ENCODE assay signal across 8 cellular contexts in genomic region chr22:43812149-43812842, GRCh38. TPM values are rescaled to one million over a fixed set of nuclear protein-coding genes. Genes with fewer than 3 reads are reported as not detected.
DNase-seq lines count a peak whose midpoint lies in the region; ATAC-seq, FAIRE-seq and TF ChIP-seq lines count a peak whose summit lies in the region.

EFCAB6 (minus strand) TSS chr22:43812305; CDS start chr22:43782318, 29,987 bp downstream.

- peak; percentile 38 for DNase-seq in D721Med (ENCODE audit: insufficient read length, low spot score)
- DNase-seq in RPMI7951 (ENCODE audit: low read depth): peak; percentile 88
- peak; percentile 92 for DNase-seq in fibroblast of peridontal ligament (ENCODE audit: extremely low read depth)
- peak; percentile 83 for DNase-seq in natural killer cell
- DNase-seq in stimulated activated naive B cell treated with anti-CD40 and anti-IgM and Interleukin-4, amounts not matched to agents 10 μg/mL and 1 μg/mL and 100 μg/mL, for 72 hours: peak; percentile 84

- H3K79me2 ChIP-seq in KMS-11 (ENCODE audit: insufficient read depth, low read depth): no peaks in the 10 kb centered on the region

- no peak for TF ChIP-seq CTCF in D721Med (IDR thresholded peaks at IDR 0.05; ENCODE audit: insufficient read depth, missing control alignments)
- no peak for TF ChIP-seq CTCF in KMS-11 (conservative IDR thresholded peaks at IDR 0.05; ENCODE audit: low read depth, low read length)
- TF ChIP-seq CTCF in natural killer cell (IDR thresholded peaks at IDR 0.05): no peak

- no peaks in the 10 kb centered on the region for H4K20me1 ChIP-seq in KMS-11 (ENCODE audit: insufficient read depth)

- peaks cover 16% of the 10 kb centered on the region for H3K4me1 Mint-ChIP-seq in activated T-helper 17 cell treated with anti-CD3 and anti-CD28 coated beads, Interleukin-2, amount 50 U/mL, for 72 hours
- peaks cover 16 to 42% of the 10 kb centered on the region in 2 donors for H3K4me1 Mint-ChIP-seq in natural killer cell
- peaks cover 17 to 32% of the 10 kb centered on the region in 2 donors for H3K4me1 Mint-ChIP-seq in stimulated activated naive B cell treated with anti-CD40 and anti-IgM and Interleukin-4, amounts not matched to agents 10 μg/mL and 1 μg/mL and 100 μg/mL, for 72 hours

- peak within 1 kb of the TSS; percentile 13; the same call in 1 of the 2 replicates for H3K9ac ChIP-seq in KMS-11

- peak within 1 kb of the TSS; percentile 98 for H2AFZ ChIP-seq in KMS-11 (ENCODE audit: low read depth)

- H3K4me3 ChIP-seq in KMS-11 (IDR thresholded peaks at IDR 0.05; ENCODE audit: insufficient read depth, low read depth, low read length): no peak within 1 kb of the TSS

- peaks cover 4% of the 10 kb centered on the region for H3K4me1 ChIP-seq in KMS-11 (ENCODE audit: low read depth, poor library complexity, severe bottlenecking)

- peak within 1 kb of the TSS; percentile 89 for H3K27ac Mint-ChIP-seq in activated T-helper 17 cell treated with anti-CD3 and anti-CD28 coated beads, Interleukin-2, amount 50 U/mL, for 72 hours
- peak within 1 kb of the TSS; percentile 87 to 88 for H3K27ac Mint-ChIP-seq in natural killer cell
- H3K27ac Mint-ChIP-seq in stimulated activated naive B cell treated with anti-CD40 and anti-IgM and Interleukin-4, amounts not matched to agents 10 μg/mL and 1 μg/mL and 100 μg/mL, for 72 hours: peak within 1 kb of the TSS; percentile 96

- ATAC-seq in GM21529 (IDR thresholded peaks at IDR 0.05; ENCODE audit: unreplicated experiment) (peak; percentile 83), natural killer cell (peak; percentile 90 to 94 (median 91))
- peak; percentile 94 for ATAC-seq in activated T-helper 17 cell treated with anti-CD3 and anti-CD28 coated beads, Interleukin-2, amount 50 U/mL, for 72 hours (replicated peaks)
- ATAC-seq in stimulated activated naive B cell treated with anti-CD40 and anti-IgM and Interleukin-4, amounts not matched to agents 10 μg/mL and 1 μg/mL and 100 μg/mL, for 72 hours (replicated peaks): peak; percentile 92 to 95

- H3K4me2 ChIP-seq in KMS-11: peak within 1 kb of the TSS; percentile 89

- peaks cover 6% of the 10 kb centered on the region; the same call in 1 of the 2 replicates for H3K27me3 ChIP-seq in KMS-11 (ENCODE audit: insufficient read depth, low read depth)

- no peak for FAIRE-seq in D721Med (lab: Jason Lieb, UNC)

- peak within 1 kb of the TSS; percentile 91 for H3K4me3 Mint-ChIP-seq in activated T-helper 17 cell treated with anti-CD3 and anti-CD28 coated beads, Interleukin-2, amount 50 U/mL, for 72 hours
- peak within 1 kb of the TSS; percentile 95 for H3K4me3 Mint-ChIP-seq in natural killer cell
- peak within 1 kb of the TSS; percentile 90 to 97 for H3K4me3 Mint-ChIP-seq in stimulated activated naive B cell treated with anti-CD40 and anti-IgM and Interleukin-4, amounts not matched to agents 10 μg/mL and 1 μg/mL and 100 μg/mL, for 72 hours

- H3K27me3 Mint-ChIP-seq in activated T-helper 17 cell treated with anti-CD3 and anti-CD28 coated beads, Interleukin-2, amount 50 U/mL, for 72 hours: no peaks in the 10 kb centered on the region
- peaks cover 2 to 14% of the 10 kb centered on the region in 2 donors for H3K27me3 Mint-ChIP-seq in natural killer cell (ENCODE audit: low read depth in 2 of 2)
- H3K27me3 Mint-ChIP-seq in stimulated activated naive B cell treated with anti-CD40 and anti-IgM and Interleukin-4, amounts not matched to agents 10 μg/mL and 1 μg/mL and 100 μg/mL, for 72 hours: peaks cover 6 to 7% of the 10 kb centered on the region in 2 donors

- intact Hi-C loops in natural killer cell (cut with micrococcal nuclease): loop anchor here (5.0 kb wide), 1 partner anchor 370 kb away; the partner anchor contains the start of gene PARVG

- H3K27ac ChIP-seq in KMS-11: no peak within 1 kb of the TSS; the same call in 1 of the 2 replicates

- no peaks in the 10 kb centered on the region for H3K9me3 Mint-ChIP-seq in activated T-helper 17 cell treated with anti-CD3 and anti-CD28 coated beads, Interleukin-2, amount 50 U/mL, for 72 hours
- no peaks in the 10 kb centered on the region for H3K9me3 Mint-ChIP-seq in natural killer cell
- H3K9me3 Mint-ChIP-seq in stimulated activated naive B cell treated with anti-CD40 and anti-IgM and Interleukin-4, amounts not matched to agents 10 μg/mL and 1 μg/mL and 100 μg/mL, for 72 hours: no peaks in the 10 kb centered on the region

- no peaks in the 10 kb centered on the region for H3K36me3 ChIP-seq in KMS-11 (ENCODE audit: insufficient read depth)

- peaks cover 5% of the 10 kb centered on the region for H3K36me3 Mint-ChIP-seq in activated T-helper 17 cell treated with anti-CD3 and anti-CD28 coated beads, Interleukin-2, amount 50 U/mL, for 72 hours (ENCODE audit: low read depth)
- no peaks in the 10 kb centered on the region for H3K36me3 Mint-ChIP-seq in natural killer cell
- peaks cover 11 to 14% of the 10 kb centered on the region in 2 donors for H3K36me3 Mint-ChIP-seq in stimulated activated naive B cell treated with anti-CD40 and anti-IgM and Interleukin-4, amounts not matched to agents 10 μg/mL and 1 μg/mL and 100 μg/mL, for 72 hours

RNA-seq across cellular contexts. Expression of gene EFCAB6, which starts in this region (rescaled TPM):
- 0.39 and 0.48 TPM in 2 replicates for total RNA-seq in RPMI7951 (2014; rRNA removed; shearing (Covaris generic))
- under 1 TPM in 1 of 2 donors, not detected in 1; 0.09 TPM for total RNA-seq in activated T-helper 17 cell treated with anti-CD3 and anti-CD28 coated beads, Interleukin-2, amount 50 U/mL, for 72 hours
- total RNA-seq in natural killer cell: under 1 TPM; 0.23 to 0.35 (median 0.26) TPM

Comparison
In these comparisons a context has a peak if more than half of its experiments do, and no peak if none do; other contexts are left out.
1. Peak in DNase-seq in RPMI7951; RNA of the gene not detected or under 1 TPM.
2. Peak in ATAC-seq in activated T-helper 17 cell treated with anti-CD3 and anti-CD28 coated beads, Interleukin-2, amount 50 U/mL, for 72 hours; RNA of the gene not detected or under 1 TPM.
3. Peak in DNase-seq and ATAC-seq in natural killer cell; RNA of the gene not detected or under 1 TPM.
4. DNase-seq: peak in every context shown above with its lines; median percentile 92 in fibroblast of peridontal ligament; 88 in RPMI7951; 84 in stimulated activated naive B cell treated with anti-CD40 and anti-IgM and Interleukin-4, amounts not matched to agents 10 μg/mL and 1 μg/mL and 100 μg/mL, for 72 hours; 83 in natural killer cell; 38 in D721Med.